23 cellular contexts compared by ENCODE assay signal in the genomic region with DNA sequence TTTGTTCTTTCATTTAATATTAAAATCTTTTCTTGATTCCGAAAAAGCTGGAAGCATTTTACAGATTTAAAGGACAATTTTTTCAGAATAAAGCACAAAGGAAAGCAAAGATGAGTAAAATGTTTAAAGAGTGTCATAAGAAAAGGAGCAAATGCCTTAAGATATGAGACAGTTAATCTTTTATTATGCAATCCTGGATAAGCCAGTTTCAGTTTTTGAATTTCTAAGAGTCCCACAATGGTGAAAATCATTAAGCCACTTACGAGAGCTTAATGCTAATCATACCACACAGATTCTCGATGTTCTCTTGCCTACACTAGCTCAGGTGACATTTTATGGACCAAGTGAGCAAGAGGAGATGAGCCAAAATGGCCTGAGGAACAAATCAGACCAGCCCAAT.
"Had no signal": no experiment of that assay in that cellular context is flagged by ENCODE, and none has a peak within 500 bp of the region (broad histone marks: within the 10 kb centered on the region; RNA-seq: fewer than 3 reads in every experiment).

No MANE protein-coding gene starts in this region.

- H3K36me3 Mint-ChIP-seq: activated CD8-positive, alpha-beta memory T cell treated with anti-CD3 and anti-CD28 coated beads, Interleukin-2, amount 10 ng/mL, durations not matched to agents 7 days and 5 days; activated naive CD4-positive, alpha-beta T cell treated with anti-CD3 and anti-CD28 coated beads, Interleukin-2, amount 50 U/mL, for 72 hours had no signal

- H3K9me3 Mint-ChIP-seq: activated CD4-positive, alpha-beta T cell treated with anti-CD3 and anti-CD28 coated beads, Interleukin-2, amount 10 ng/mL, durations not matched to agents 24 days and 14 days; activated naive CD8-positive, alpha-beta T cell treated with anti-CD3 and anti-CD28 coated beads, Interleukin-2, amount 50 U/mL, for 24 hours; activated T-cell treated with anti-CD3 and anti-CD28 coated beads, Interleukin-2, amount 50 U/mL, for 24 hours; activated T-helper 1 cell treated with anti-CD3 and anti-CD28 coated beads, Interleukin-12 subunit alpha, Interleukin-12 subunit beta, Interleukin-2, Interleukin-4 antibody, amounts not matched to agents 30 ng/mL and 10 ng/mL and 1 ng/mL, durations not matched to agents 14 hours and 24 hours and 36 hours; T-helper 1 cell treated with Interleukin-12 subunit alpha and Interleukin-12 subunit beta and Interleukin-4 antibody, amounts not matched to agents 30 μg/mL and 1 μg/mL, for 36 hours had no signal

- H3K4me1 Mint-ChIP-seq: activated B cell treated with CpG ODN at 0.5 μM for 24 hours; activated CD4-positive, alpha-beta T cell treated with anti-CD3 and anti-CD28 coated beads, Interleukin-2, amount 10 ng/mL, durations not matched to agents 24 days and 14 days; activated CD8-positive, alpha-beta memory T cell treated with anti-CD3 and anti-CD28 coated beads, Interleukin-2, amount 10 ng/mL, durations not matched to agents 7 days and 5 days; activated naive CD8-positive, alpha-beta T cell treated with anti-CD3 and anti-CD28 coated beads, Interleukin-2, amount 50 U/mL, for 24 hours had no signal

- H3K27me3 ChIP-seq: brain microvascular endothelial cell, cardiac muscle cell had no signal

- H3K4me3 ChIP-seq: cardiac muscle cell had no signal

- DNase-seq: activated B cell treated with CpG ODN at 0.5 μM for 24 hours; activated CD4-positive, alpha-beta T cell treated with anti-CD3 and anti-CD28 coated beads for 1 hour; activated CD4-positive, alpha-beta T cell treated with anti-CD3 and anti-CD28 coated beads, Interleukin-2, amount 10 ng/mL, durations not matched to agents 24 days and 14 days; activated CD4-positive, alpha-beta T cell treated with anti-CD3 and anti-CD28 coated beads, Interleukin-2, amount 50 U/mL, for 48 hours; activated CD8-positive, alpha-beta memory T cell treated with anti-CD3 and anti-CD28 coated beads, Interleukin-2, amount 10 ng/mL, durations not matched to agents 7 days and 5 days; activated effector memory CD4-positive, alpha-beta T cell treated with Interleukin-2 at 50 U/mL for 16 hours; activated naive CD4-positive, alpha-beta T cell; activated naive CD8-positive, alpha-beta T cell treated with anti-CD3 and anti-CD28 coated beads, Interleukin-2, amount 50 U/mL, for 24 hours; activated T-cell treated with anti-CD3 and anti-CD28 coated beads, Interleukin-2, amount 50 U/mL, for 24 hours; brain microvascular endothelial cell; Karpas-422; NCI-H1105 treated with DMSO at 0.1 percent for 48 hours; NCI-H1436 treated with DMSO at 0.1 percent for 48 hours; NCI-H187; NCI-H2081; NCI-H510A treated with DMSO at 0.1 percent for 48 hours; NCI-H69; NK-92 treated with Interleukin-12 subunit alpha and Interleukin-12 subunit beta, amount 100 ng/mL, for 24 hours; SHP77 treated with DMSO at 0.1 percent for 48 hours had no signal

- ATAC-seq: activated CD8-positive, alpha-beta memory T cell treated with anti-CD3 and anti-CD28 coated beads, Interleukin-2, amount 10 ng/mL, durations not matched to agents 7 days and 5 days; activated naive CD4-positive, alpha-beta T cell treated with anti-CD3 and anti-CD28 coated beads, Interleukin-2, amount 50 U/mL, for 72 hours; activated naive CD8-positive, alpha-beta T cell treated with anti-CD3 and anti-CD28 coated beads, Interleukin-2, amount 50 U/mL, for 24 hours had no signal

- H3K27ac Mint-ChIP-seq: activated B cell treated with CpG ODN at 0.5 μM for 24 hours; activated CD4-positive, alpha-beta T cell treated with anti-CD3 and anti-CD28 coated beads, Interleukin-2, amount 10 ng/mL, durations not matched to agents 24 days and 14 days; activated CD8-positive, alpha-beta memory T cell treated with anti-CD3 and anti-CD28 coated beads, Interleukin-2, amount 10 ng/mL, durations not matched to agents 7 days and 5 days; activated naive CD4-positive, alpha-beta T cell treated with anti-CD3 and anti-CD28 coated beads, Interleukin-2, amount 50 U/mL, for 72 hours; activated naive CD8-positive, alpha-beta T cell treated with anti-CD3 and anti-CD28 coated beads, Interleukin-2, amount 50 U/mL, for 24 hours; activated T-cell treated with anti-CD3 and anti-CD28 coated beads, Interleukin-2, amount 50 U/mL, for 24 hours; activated T-helper 1 cell treated with anti-CD3 and anti-CD28 coated beads, Interleukin-12 subunit alpha, Interleukin-12 subunit beta, Interleukin-2, Interleukin-4 antibody, amounts not matched to agents 30 ng/mL and 10 ng/mL and 1 ng/mL, durations not matched to agents 14 hours and 24 hours and 36 hours; T-helper 1 cell treated with Interleukin-12 subunit alpha and Interleukin-12 subunit beta and Interleukin-4 antibody, amounts not matched to agents 30 μg/mL and 1 μg/mL, for 36 hours had no signal

- H3K27me3 Mint-ChIP-seq: activated B cell treated with CpG ODN at 0.5 μM for 24 hours; activated CD4-positive, alpha-beta T cell treated with anti-CD3 and anti-CD28 coated beads, Interleukin-2, amount 10 ng/mL, durations not matched to agents 24 days and 14 days; activated CD8-positive, alpha-beta memory T cell treated with anti-CD3 and anti-CD28 coated beads, Interleukin-2, amount 10 ng/mL, durations not matched to agents 7 days and 5 days; activated naive CD8-positive, alpha-beta T cell treated with anti-CD3 and anti-CD28 coated beads, Interleukin-2, amount 50 U/mL, for 24 hours had no signal

- H3K4me3 Mint-ChIP-seq: activated B cell treated with CpG ODN at 0.5 μM for 24 hours; activated CD4-positive, alpha-beta T cell treated with anti-CD3 and anti-CD28 coated beads, Interleukin-2, amount 10 ng/mL, durations not matched to agents 24 days and 14 days; activated CD8-positive, alpha-beta memory T cell treated with anti-CD3 and anti-CD28 coated beads, Interleukin-2, amount 10 ng/mL, durations not matched to agents 7 days and 5 days; activated naive CD8-positive, alpha-beta T cell treated with anti-CD3 and anti-CD28 coated beads, Interleukin-2, amount 50 U/mL, for 24 hours; activated T-cell treated with anti-CD3 and anti-CD28 coated beads, Interleukin-2, amount 50 U/mL, for 24 hours; activated T-helper 1 cell treated with anti-CD3 and anti-CD28 coated beads, Interleukin-12 subunit alpha, Interleukin-12 subunit beta, Interleukin-2, Interleukin-4 antibody, amounts not matched to agents 30 ng/mL and 10 ng/mL and 1 ng/mL, durations not matched to agents 14 hours and 24 hours and 36 hours; T-helper 1 cell treated with Interleukin-12 subunit alpha and Interleukin-12 subunit beta and Interleukin-4 antibody, amounts not matched to agents 30 μg/mL and 1 μg/mL, for 36 hours had no signal

- H3K27ac ChIP-seq: brain microvascular endothelial cell, cardiac muscle cell had no signal

- H3K36me3 ChIP-seq: brain microvascular endothelial cell, cardiac muscle cell had no signal
